ENCODE assay signal across 8 cellular contexts in genomic region chr1:108691886-108692723, GRCh38.
DNase-seq lines count a peak whose midpoint lies in the region; ATAC-seq and TF ChIP-seq lines count a peak whose summit lies in the region.

Gene PRPF38B (plus strand): TSS chr1:108692310. CDS start chr1:108692592, 282 bp downstream.

- peak; percentile 98 for TF ChIP-seq POLR2A in GM19099 (IDR thresholded peaks at IDR 0.05; ENCODE audit: extremely low read depth, insufficient read length, low read depth)

- no peaks in the 10 kb centered on the region for H3K27me3 ChIP-seq in layer of hippocampus (ENCODE audit: control insufficient read depth, insufficient read depth, low read length)

- peak; percentile 97 for ATAC-seq in HG03432 (IDR thresholded peaks at IDR 0.05; ENCODE audit: unreplicated experiment)

- DNase-seq in AML-193 (lab: John Stamatoyannopoulos, UW) = peak; percentile 86 to 88
- peak; percentile 71 to 88 for DNase-seq in NCI-H524 (lab: John Stamatoyannopoulos, UW)
- peak; percentile 90 to 92 for DNase-seq in activated CD4-positive, alpha-beta T cell treated with anti-CD3 and anti-CD28 coated beads for 4 hours
- DNase-seq in stimulated activated CD4-positive, alpha-beta T cell treated with anti-CD3 and anti-CD28 coated beads, Interleukin-1b, Interleukin-23, amount 100 ng/mL, for 4 hours (ENCODE audit: low read depth in 2 of 2) = peak; percentile 85 to 87

- H3K27ac ChIP-seq in cingulate gyrus (ENCODE audit: low read depth, low read length) (peak within 1 kb of the TSS; percentile 94), layer of hippocampus (ENCODE audit: low read depth, low read length) (peak within 1 kb of the TSS; percentile 98)

Comparison
In these comparisons a context has a peak if more than half of its experiments do, and no peak if none do; other contexts are left out.
1. Peak in every context shown above with its lines: DNase-seq, ATAC-seq and H3K27ac ChIP-seq.